ENCODE assay signal across 8 cellular contexts in genomic region chr1:168466703-168467081, GRCh38.
A peak's percentile ranks its signal among the peaks of the same experiment; 100 is the strongest.
DNase-seq lines count a peak whose midpoint lies in the region; ATAC-seq, FAIRE-seq and TF ChIP-seq lines count a peak whose summit lies in the region.

No MANE protein-coding gene starts in this region.

- TF ChIP-seq RAD21 in GM12878 (IDR thresholded peaks at IDR 0.05; ENCODE audit: insufficient read depth, low read depth, low read length) = no peak

- H4K20me1 ChIP-seq in GM12878 (ENCODE audit: control insufficient read depth, insufficient read depth) = no peaks in the 10 kb centered on the region

- H3K9me3 ChIP-seq in GM12878 (replicated peaks; ENCODE audit: control insufficient read depth, insufficient read depth, low read length) = no peaks in the 10 kb centered on the region; the same call in 1 of the 3 replicates

- peak overlapping the region; percentile 11 for H3K4me3 Mint-ChIP-seq in activated naive CD4-positive, alpha-beta T cell treated with anti-CD3 and anti-CD28 coated beads, Interleukin-2, amount 50 U/mL, for 24 hours
- peak overlapping the region; percentile 15 for H3K4me3 Mint-ChIP-seq in type B pancreatic cell
- no peak overlapping the region for H3K4me3 Mint-ChIP-seq in WTC11

- peak overlapping the region; percentile 25; the same call in 1 of the 2 replicates for H3K4me3 ChIP-seq in GM12878

- peak in 1 of 2 experiments; percentile 76; a peak in 2 of 4 replicates for TF ChIP-seq EP300 in GM12878 (IDR thresholded peaks at IDR 0.05; ENCODE audit: borderline replicate concordance in 1 of 2, control insufficient read depth in 1 of 2, low read depth in 2 of 2, low read length in 2 of 2)

- POLR2A ChIA-PET in GM12878 (lab: Charles Lee) = interaction anchor here (0.8 to 6.1 kb wide), 9 partner anchors 13 to 98 kb away, joined by 3 to 52 read pairs (median 4); no protein-coding TSS in a partner anchor
- POLR2A ChIA-PET in WTC11 (lab: Charles Lee) = no interaction called here

- H3K79me2 ChIP-seq in GM12878 (ENCODE audit: control insufficient read depth, insufficient read depth, low read length) = no peaks in the 10 kb centered on the region

- SMC1A ChIA-PET in GM12878 (lab: Charles Lee; ENCODE audit: uncharacterized antibody, unreplicated experiment) = interaction anchor here (0.6 to 7.7 kb wide), 20 partner anchors 9 to 232 kb away, joined by 3 to 125 read pairs (median 7); no protein-coding TSS in a partner anchor

- FAIRE-seq in GM12878 (lab: Jason Lieb, UNC) = peak; percentile 47

- DNase-seq in activated naive CD4-positive, alpha-beta T cell treated with Interleukin-2 at 50 U/mL for 16 hours = no peak
- DNase-seq in GM12878 (ENCODE audit: low read depth, low spot score) (peak; percentile 51), type B pancreatic cell (ENCODE audit: extremely low spot score, unreplicated experiment) (no peak), WTC11 (ENCODE audit: low spot score) (no peak)
- no peak for DNase-seq in activated effector memory CD4-positive, alpha-beta T cell treated with Interleukin-2 at 50 U/mL for 16 hours
- DNase-seq in activated CD4-positive, alpha-beta T cell treated with anti-CD3 and anti-CD28 coated beads, Interleukin-2, amount 50 U/mL, for 4 hours = no peak

- RAD21 ChIA-PET in GM12878 (lab: Charles Lee; ENCODE audit: unreplicated experiment) = interaction anchor here (0.8 to 7.9 kb wide), 22 partner anchors 12 to 137 kb away, joined by 3 to 103 read pairs (median 6); no protein-coding TSS in a partner anchor

- intact Hi-C loops in GM12878 (cut with micrococcal nuclease; ENCODE audit: unreplicated experiment) = loop anchor here (1.0 to 10.0 kb wide), 3 partner anchors 38 to 88 kb away; no protein-coding TSS in a partner anchor

- H3K4me2 ChIP-seq in GM12878 (ENCODE audit: control insufficient read depth, insufficient read depth) = peak overlapping the region; percentile 74

- no peak overlapping the region for H2AFZ ChIP-seq in GM12878 (ENCODE audit: control insufficient read depth, low read depth, low read length)

- CTCF ChIA-PET in GM12878 (lab: Yijun Ruan, JAX) = interaction anchor here (0.8 to 3.6 kb wide), 7 partner anchors 25 to 124 kb away, joined by 4 to 25 read pairs (median 6); no protein-coding TSS in a partner anchor
- CTCF ChIA-PET in WTC11 (lab: Charles Lee) = interaction anchor here (0.7 kb wide), 1 partner anchor 137 kb away, joined by 3 read pairs; no protein-coding TSS in a partner anchor

- in situ Hi-C loops in GM12878 (cut with MboI) = no loop called here

- H3K27me3 Mint-ChIP-seq in activated naive CD4-positive, alpha-beta T cell treated with anti-CD3 and anti-CD28 coated beads, Interleukin-2, amount 50 U/mL, for 24 hours = no peaks in the 10 kb centered on the region
- no peaks in the 10 kb centered on the region for H3K27me3 Mint-ChIP-seq in type B pancreatic cell
- no peaks in the 10 kb centered on the region for H3K27me3 Mint-ChIP-seq in WTC11 (ENCODE audit: low read depth)

- H3K36me3 ChIP-seq in GM12878 (ENCODE audit: control insufficient read depth in 2 of 2, insufficient read depth in 2 of 2, low read length in 1 of 2) = no peaks in the 10 kb centered on the region

- H3K4me1 ChIP-seq in GM12878 (ENCODE audit: control insufficient read depth, insufficient read depth, low read length) = peaks cover 25% of the 10 kb centered on the region

- peaks cover 62% of the 10 kb centered on the region for H3K4me1 Mint-ChIP-seq in activated naive CD4-positive, alpha-beta T cell treated with anti-CD3 and anti-CD28 coated beads, Interleukin-2, amount 50 U/mL, for 24 hours
- peaks cover 37% of the 10 kb centered on the region for H3K4me1 Mint-ChIP-seq in type B pancreatic cell (ENCODE audit: unreplicated experiment)
- peaks cover 36% of the 10 kb centered on the region for H3K4me1 Mint-ChIP-seq in WTC11

- no TSS peak for BruUV-seq in GM12878 (replicated peaks; lab: Mats Ljungman, UMichigan)

- H3K36me3 Mint-ChIP-seq in activated naive CD4-positive, alpha-beta T cell treated with anti-CD3 and anti-CD28 coated beads, Interleukin-2, amount 50 U/mL, for 24 hours = peaks cover 6% of the 10 kb centered on the region
- H3K36me3 Mint-ChIP-seq in type B pancreatic cell (no peaks in the 10 kb centered on the region), WTC11 (peaks cover 4% of the 10 kb centered on the region)

- no peak overlapping the region for H3K27ac Mint-ChIP-seq in activated naive CD4-positive, alpha-beta T cell treated with anti-CD3 and anti-CD28 coated beads, Interleukin-2, amount 50 U/mL, for 24 hours
- H3K27ac Mint-ChIP-seq in type B pancreatic cell = peak overlapping the region; percentile 52
- no peak overlapping the region for H3K27ac Mint-ChIP-seq in WTC11

- H3K9me3 Mint-ChIP-seq in activated naive CD4-positive, alpha-beta T cell treated with anti-CD3 and anti-CD28 coated beads, Interleukin-2, amount 50 U/mL, for 24 hours = peaks cover 13% of the 10 kb centered on the region
- H3K9me3 Mint-ChIP-seq in type B pancreatic cell = peaks cover 3% of the 10 kb centered on the region
- peaks cover 13% of the 10 kb centered on the region for H3K9me3 Mint-ChIP-seq in WTC11

- ATAC-seq in HG03045 (IDR thresholded peaks at IDR 0.05; ENCODE audit: unreplicated experiment) (peak; percentile 58), GM12878 (peak; percentile 86), WTC11 (no peak)

- no peak for TF ChIP-seq POLR2A in GM12878 (IDR thresholded peaks at IDR 0.05; ENCODE audit: low read depth, low read length)

- TF ChIP-seq CTCF in GM12878 (IDR thresholded peaks at IDR 0.05 in 2 of 3, conservative IDR thresholded peaks at IDR 0.05 in 1 of 3; ENCODE audit: control insufficient read depth in 2 of 3, extremely low read depth in 1 of 3, insufficient read depth in 1 of 3, low read depth in 3 of 3, low read length in 3 of 3) = no peak
- no peak for TF ChIP-seq CTCF in type B pancreatic cell (conservative IDR thresholded peaks at IDR 0.05)
- no peak for TF ChIP-seq CTCF in WTC11 (IDR thresholded peaks at IDR 0.05)

- peak overlapping the region; percentile 56 for H3K27ac ChIP-seq in GM12878 (ENCODE audit: control insufficient read depth, insufficient read depth)

- 78% methylated on average over 1 of the region's 1 CpG for WGBS in GM12878 (ENCODE audit: insufficient coverage, insufficient replicate concordance, low lambda C conversion rate, missing lambda C conversion rate)

- no peak overlapping the region for H3K9ac ChIP-seq in GM12878 (ENCODE audit: control insufficient read depth, insufficient read depth, low read length)

- H3K27me3 ChIP-seq in GM12878 (replicated peaks in 1 of 2; ENCODE audit: control insufficient read depth in 2 of 2, insufficient read depth in 2 of 2, low read length in 1 of 2) = no peaks in the 10 kb centered on the region

TF ChIP-seq in GM12878, 131 proteins besides CTCF, POLR2A, EP300 and RAD21 (continues in another document):
- no peak for TF ChIP-seq NR2C2 (IDR thresholded peaks at IDR 0.05; ENCODE audit: borderline replicate concordance, control insufficient read depth, insufficient read length, low read depth)
- no peak for TF ChIP-seq CREM (IDR thresholded peaks at IDR 0.05; ENCODE audit: low read depth)
- peak; percentile 56; the same call in 1 of the 2 replicates for TF ChIP-seq EED (IDR thresholded peaks at IDR 0.05; ENCODE audit: low read depth)
- TF ChIP-seq SMAD5 (IDR thresholded peaks at IDR 0.05; ENCODE audit: low read depth) = no peak
- TF ChIP-seq POU2F2 (IDR thresholded peaks at IDR 0.05; ENCODE audit: borderline replicate concordance, low read depth, low read length) = no peak
- TF ChIP-seq MAX (IDR thresholded peaks at IDR 0.05; ENCODE audit: low read depth, low read length) = no peak
- no peak; the same call in 1 of the 2 replicates for TF ChIP-seq NFIC (IDR thresholded peaks at IDR 0.05; ENCODE audit: low read depth, low read length)
- TF ChIP-seq SUZ12 (IDR thresholded peaks at IDR 0.05; ENCODE audit: unreplicated experiment) = no peak
- no peak for TF ChIP-seq YBX1 (IDR thresholded peaks at IDR 0.05)
- no peak; the same call in 1 of the 2 replicates for TF ChIP-seq GATAD2B (conservative IDR thresholded peaks at IDR 0.05; ENCODE audit: low read depth)
- TF ChIP-seq CBX5 (IDR thresholded peaks at IDR 0.05; ENCODE audit: low read depth) = no peak

TF ChIP-seq in WTC11, 78 proteins besides CTCF, POLR2A, EP300 and RAD21 (continues in another document):
- no peak for TF ChIP-seq FOXP1 (CRISPR knock-in tag; IDR thresholded peaks at IDR 0.05; ENCODE audit: borderline replicate concordance)
- no peak for TF ChIP-seq SMAD3 (CRISPR knock-in tag; IDR thresholded peaks at IDR 0.05; ENCODE audit: borderline replicate concordance)
- no peak for TF ChIP-seq E2F1 (CRISPR knock-in tag; IDR thresholded peaks at IDR 0.05)
- no peak for TF ChIP-seq EMX1 (CRISPR knock-in tag; IDR thresholded peaks at IDR 0.05)
- TF ChIP-seq ESRRA (CRISPR knock-in tag; IDR thresholded peaks at IDR 0.05; ENCODE audit: borderline replicate concordance) = no peak
- TF ChIP-seq ZBTB21 (CRISPR knock-in tag; IDR thresholded peaks at IDR 0.05; ENCODE audit: borderline replicate concordance) = no peak
- TF ChIP-seq E2F5 (CRISPR knock-in tag; IDR thresholded peaks at IDR 0.05) = no peak
- TF ChIP-seq CREM (CRISPR knock-in tag; IDR thresholded peaks at IDR 0.05) = no peak
